2 cellular contexts compared by ENCODE assay signal in genomic region chr12:12064596-12064995, GRCh38.
TF ChIP-seq lines count a peak whose summit lies in the region.

No MANE protein-coding gene starts in this region.

TF ChIP-seq in GM23338, 12 proteins besides CTCF, POLR2A, EP300 and RAD21:
- TF ChIP-seq ZNF331 (CRISPR knock-in tag; IDR thresholded peaks at IDR 0.05; ENCODE audit: low read depth): no peak
- TF ChIP-seq REST (IDR thresholded peaks at IDR 0.05; ENCODE audit: unreplicated experiment): no peak
- TF ChIP-seq NANOG (IDR thresholded peaks at IDR 0.05; ENCODE audit: borderline replicate concordance): no peak
- no peak for TF ChIP-seq POLR2AphosphoS5 (IDR thresholded peaks at IDR 0.05; ENCODE audit: low read depth)
- TF ChIP-seq EZH2phosphoT487 (IDR thresholded peaks at IDR 0.05; ENCODE audit: unreplicated experiment): no peak
- TF ChIP-seq STAT1 (IDR thresholded peaks at IDR 0.05; ENCODE audit: unreplicated experiment): no peak
- no peak for TF ChIP-seq CREB1 (CRISPR knock-in tag; IDR thresholded peaks at IDR 0.05; ENCODE audit: low read depth)
- no peak for TF ChIP-seq ZNF114 (CRISPR knock-in tag; IDR thresholded peaks at IDR 0.05)

TF ChIP-seq in H1, 55 proteins besides CTCF, POLR2A, EP300 and RAD21:
- no peak for TF ChIP-seq RFX5 (IDR thresholded peaks at IDR 0.05; ENCODE audit: borderline replicate concordance, low read depth, low read length)
- TF ChIP-seq KDM4A (IDR thresholded peaks at IDR 0.05; ENCODE audit: low read depth, low read length, severe bottlenecking): no peak
- no peak for TF ChIP-seq TBP (IDR thresholded peaks at IDR 0.05; ENCODE audit: low read depth, low read length)
- TF ChIP-seq SP1 (IDR thresholded peaks at IDR 0.05; ENCODE audit: low read depth, low read length): no peak
- TF ChIP-seq BCL11A (IDR thresholded peaks at IDR 0.05; ENCODE audit: low read depth in 2 of 2, low read length in 2 of 2): no peak
- no peak for TF ChIP-seq USF2 (IDR thresholded peaks at IDR 0.05; ENCODE audit: low read length)
- TF ChIP-seq HDAC2 (IDR thresholded peaks at IDR 0.05; ENCODE audit: borderline replicate concordance in 1 of 2, low read depth in 2 of 2, low read length in 2 of 2): no peak
- TF ChIP-seq HDAC6 (IDR thresholded peaks at IDR 0.05; ENCODE audit: low read depth, low read length): no peak
